ENCODE assay signal across 26 cellular contexts in genomic region chr2:191144217-191144616, GRCh38. TPM values are rescaled to one million over a fixed set of nuclear protein-coding genes. Genes with fewer than 3 reads are reported as not detected.
A peak's percentile ranks its signal among the peaks of the same experiment; 100 is the strongest.
DNase-seq lines count a peak whose midpoint lies in the region; ATAC-seq and TF ChIP-seq lines count a peak whose summit lies in the region.
"Had no signal": no experiment of that assay in that cellular context is flagged by ENCODE, and none has a peak within 500 bp of the region (broad histone marks: within the 10 kb centered on the region; RNA-seq: fewer than 3 reads in every experiment).

No MANE protein-coding gene starts in this region.

- peak overlapping the region in 2 of 3 donors; percentile 15 to 59 for H3K27ac Mint-ChIP-seq in CD4-positive, CD25-positive, alpha-beta regulatory T cell
- H3K27ac Mint-ChIP-seq in CD8-positive, alpha-beta T cell = peak overlapping the region; percentile 28
- H3K27ac Mint-ChIP-seq in activated CD8-positive, alpha-beta T cell treated with anti-CD3 and anti-CD28 coated beads, Interleukin-2, amount 10 ng/mL, durations not matched to agents 7 days and 5 days = no peak overlapping the region

- H3K36me3 ChIP-seq in CD4-positive, CD25-positive, alpha-beta regulatory T cell (ENCODE audit: control insufficient read depth, insufficient read depth, low read length) = peaks cover 42% of the 10 kb centered on the region
- peaks cover 35% of the 10 kb centered on the region for H3K36me3 ChIP-seq in CD8-positive, alpha-beta T cell (ENCODE audit: insufficient read depth, low read length)
- H3K36me3 ChIP-seq in PC-3 (ENCODE audit: low read depth, low read length) = no peaks in the 10 kb centered on the region
- H3K36me3 ChIP-seq: cardiac muscle cell, right atrium auricular region, upper lobe of left lung, WERI-Rb-1 had no signal

- peaks cover 11% of the 10 kb centered on the region for H3K4me1 ChIP-seq in CD4-positive, CD25-positive, alpha-beta regulatory T cell (ENCODE audit: control insufficient read depth, insufficient read depth, low read length, poor library complexity, severe bottlenecking)
- peaks cover 65% of the 10 kb centered on the region for H3K4me1 ChIP-seq in CD8-positive, alpha-beta T cell (ENCODE audit: insufficient read depth, low read length)
- no peaks in the 10 kb centered on the region for H3K4me1 ChIP-seq in PC-3 (ENCODE audit: insufficient read depth, low read length)
- H3K4me1 ChIP-seq: BLaER1 treated with 17β-estradiol and CSF1 and Interleukin-3, amounts not matched to agents 10 nM and 100 nM; right atrium auricular region; upper lobe of left lung had no signal

- ATAC-seq in CD4-positive, CD25-positive, alpha-beta regulatory T cell (ENCODE audit: low read depth in 2 of 2) = no peak
- ATAC-seq in CD8-positive, alpha-beta T cell = no peak
- no peak for ATAC-seq in activated CD8-positive, alpha-beta T cell treated with anti-CD3 and anti-CD28 coated beads, Interleukin-2, amount 10 ng/mL, durations not matched to agents 7 days and 5 days
- ATAC-seq in PC-3 = no peak
- ATAC-seq: Right ventricle myocardium inferior had no signal

- H3K4me3 Mint-ChIP-seq in CD4-positive, CD25-positive, alpha-beta regulatory T cell = peak overlapping the region in 2 of 4 donors; percentile 2 to 24
- peak overlapping the region; percentile 40 for H3K4me3 Mint-ChIP-seq in CD8-positive, alpha-beta T cell
- H3K4me3 Mint-ChIP-seq in activated CD8-positive, alpha-beta T cell treated with anti-CD3 and anti-CD28 coated beads, Interleukin-2, amount 10 ng/mL, durations not matched to agents 7 days and 5 days = peak overlapping the region; percentile 3

- intact Hi-C loops in CD8-positive, alpha-beta T cell (cut with DNase I, micrococcal nuclease) = no loop called here
- intact Hi-C loops in PC-3 (cut with micrococcal nuclease) = no loop called here

- peaks cover 26 to 61% (median 54%) of the 10 kb centered on the region in 4 donors for H3K4me1 Mint-ChIP-seq in CD4-positive, CD25-positive, alpha-beta regulatory T cell
- H3K4me1 Mint-ChIP-seq in CD8-positive, alpha-beta T cell (ENCODE audit: low read depth) = peaks cover 82% of the 10 kb centered on the region
- peaks cover 81% of the 10 kb centered on the region for H3K4me1 Mint-ChIP-seq in activated CD8-positive, alpha-beta T cell treated with anti-CD3 and anti-CD28 coated beads, Interleukin-2, amount 10 ng/mL, durations not matched to agents 7 days and 5 days (ENCODE audit: low read depth)

- H3K9me3 ChIP-seq in CD4-positive, CD25-positive, alpha-beta regulatory T cell (ENCODE audit: control insufficient read depth in 2 of 2, low read length in 2 of 2) = no peaks in the 10 kb centered on the region
- no peaks in the 10 kb centered on the region for H3K9me3 ChIP-seq in CD8-positive, alpha-beta T cell (ENCODE audit: low read length)
- H3K9me3 ChIP-seq in PC-3 (ENCODE audit: low read length) = no peaks in the 10 kb centered on the region
- H3K9me3 ChIP-seq: BLaER1 treated with 17β-estradiol and CSF1 and Interleukin-3, amounts not matched to agents 10 nM and 100 nM; right atrium auricular region; upper lobe of left lung had no signal

- H3K27me3 ChIP-seq in CD4-positive, CD25-positive, alpha-beta regulatory T cell (ENCODE audit: control insufficient read depth, insufficient read depth, low read length) = no peaks in the 10 kb centered on the region
- H3K27me3 ChIP-seq in CD8-positive, alpha-beta T cell (ENCODE audit: insufficient read depth, low read length) = no peaks in the 10 kb centered on the region
- no peaks in the 10 kb centered on the region for H3K27me3 ChIP-seq in PC-3 (ENCODE audit: low read length)
- H3K27me3 ChIP-seq: BLaER1 treated with 17β-estradiol and CSF1 and Interleukin-3, amounts not matched to agents 10 nM and 100 nM; right atrium auricular region; spleen; upper lobe of left lung had no signal

- H4K20me1 ChIP-seq in PC-3 (ENCODE audit: low read length) = no peaks in the 10 kb centered on the region
- H4K20me1 ChIP-seq: BLaER1 treated with 17β-estradiol and CSF1 and Interleukin-3, amounts not matched to agents 10 nM and 100 nM had no signal

- no peak overlapping the region for H3K27ac ChIP-seq in CD4-positive, CD25-positive, alpha-beta regulatory T cell (ENCODE audit: insufficient read depth, low read length, poor library complexity, severe bottlenecking)
- no peak overlapping the region for H3K27ac ChIP-seq in CD8-positive, alpha-beta T cell (ENCODE audit: low read depth, low read length)
- no peak overlapping the region for H3K27ac ChIP-seq in PC-3 (ENCODE audit: low read length)
- H3K27ac ChIP-seq: BLaER1 treated with 17β-estradiol and CSF1 and Interleukin-3, amounts not matched to agents 10 nM and 100 nM; cardiac muscle cell; coronary artery; HL-60; right atrium auricular region; spleen; upper lobe of left lung; WERI-Rb-1 had no signal

- POLR2A ChIA-PET in CD8-positive, alpha-beta T cell (lab: Charles Lee) = interaction anchor here (1.0 to 1.5 kb wide), 2 partner anchors 12 to 40 kb away, joined by 3 to 4 read pairs; no protein-coding TSS in a partner anchor
- POLR2A ChIA-PET in activated CD8-positive, alpha-beta T cell treated with anti-CD3 and anti-CD28 coated beads, Interleukin-2, amount 10 ng/mL, durations not matched to agents 7 days and 5 days (lab: Charles Lee) = no interaction called here
- POLR2A ChIA-PET in PC-3 (lab: Charles Lee; ENCODE audit: unreplicated experiment) = no interaction called here

- no peak for DNase-seq in CD4-positive, CD25-positive, alpha-beta regulatory T cell
- no peak for DNase-seq in CD8-positive, alpha-beta T cell
- DNase-seq in activated CD8-positive, alpha-beta T cell treated with anti-CD3 and anti-CD28 coated beads, Interleukin-2, amount 10 ng/mL, durations not matched to agents 7 days and 5 days = no peak
- DNase-seq in epithelial cell of esophagus (ENCODE audit: low read depth) (peak; percentile 41), NCI-H82 treated with DMSO at 0.1 percent for 48 hours (lab: John Stamatoyannopoulos, UW; ENCODE audit: unreplicated experiment) (no peak), PC-3 (no peak), medulla oblongata (ENCODE audit: extremely low spot score) (no peak)
- DNase-seq: activated CD4-positive, alpha-beta T cell treated with anti-CD3 and anti-CD28 coated beads, Interleukin-2, amount 50 U/mL, for 1 hour; activated naive CD4-positive, alpha-beta T cell treated with Interleukin-2 at 50 U/mL for 16 hours; aorta; Calu3; DND-41; effector memory CD4-positive, alpha-beta T cell; NCI-H1694; spleen; substantia nigra; T-helper 9 cell; upper lobe of left lung had no signal

- H3K36me3 Mint-ChIP-seq in CD4-positive, CD25-positive, alpha-beta regulatory T cell = peaks cover 56% of the 10 kb centered on the region
- H3K36me3 Mint-ChIP-seq in CD8-positive, alpha-beta T cell = peaks cover 82% of the 10 kb centered on the region
- H3K36me3 Mint-ChIP-seq in activated CD8-positive, alpha-beta T cell treated with anti-CD3 and anti-CD28 coated beads, Interleukin-2, amount 10 ng/mL, durations not matched to agents 7 days and 5 days (ENCODE audit: low read depth) = peaks cover 88% of the 10 kb centered on the region

- no peaks in the 10 kb centered on the region for H3F3A ChIP-seq in PC-3 (ENCODE audit: low read length, unreplicated experiment)

- no peaks in the 10 kb centered on the region for H3K27me3 Mint-ChIP-seq in CD4-positive, CD25-positive, alpha-beta regulatory T cell
- no peaks in the 10 kb centered on the region for H3K27me3 Mint-ChIP-seq in CD8-positive, alpha-beta T cell (ENCODE audit: low read depth)
- no peaks in the 10 kb centered on the region for H3K27me3 Mint-ChIP-seq in activated CD8-positive, alpha-beta T cell treated with anti-CD3 and anti-CD28 coated beads, Interleukin-2, amount 10 ng/mL, durations not matched to agents 7 days and 5 days (ENCODE audit: low read depth)

- H2AFZ ChIP-seq in PC-3 (ENCODE audit: low read length) = no peak overlapping the region

- H3K9me2 ChIP-seq in PC-3 (replicated peaks; ENCODE audit: low read length) = no peaks in the 10 kb centered on the region

- peaks cover 0 to 7% (median 0%) of the 10 kb centered on the region in 7 donors for H3K9me3 Mint-ChIP-seq in CD4-positive, CD25-positive, alpha-beta regulatory T cell
- no peaks in the 10 kb centered on the region for H3K9me3 Mint-ChIP-seq in CD8-positive, alpha-beta T cell
- H3K9me3 Mint-ChIP-seq in activated CD8-positive, alpha-beta T cell treated with anti-CD3 and anti-CD28 coated beads, Interleukin-2, amount 10 ng/mL, durations not matched to agents 7 days and 5 days (ENCODE audit: insufficient read depth) = peaks cover 4% of the 10 kb centered on the region

- no TSS peak for BruUV-seq in PC-3 (replicated peaks; lab: Mats Ljungman, UMichigan)

- CTCF ChIA-PET in CD8-positive, alpha-beta T cell (lab: Charles Lee) = interaction anchor here (1.4 to 3.2 kb wide), 3 partner anchors 11 to 96 kb away, joined by 4 to 21 read pairs (median 7); no protein-coding TSS in a partner anchor
- CTCF ChIA-PET in activated CD8-positive, alpha-beta T cell treated with anti-CD3 and anti-CD28 coated beads, Interleukin-2, amount 10 ng/mL, durations not matched to agents 7 days and 5 days (lab: Charles Lee) = interaction anchor here (0.9 to 3.1 kb wide), 6 partner anchors 11 to 103 kb away, joined by 3 to 20 read pairs (median 5); no protein-coding TSS in a partner anchor
- CTCF ChIA-PET in PC-3 (lab: Charles Lee) = no interaction called here

- TF ChIP-seq CTCF in CD8-positive, alpha-beta T cell (IDR thresholded peaks at IDR 0.05) = no peak
- TF ChIP-seq CTCF in epithelial cell of esophagus (IDR thresholded peaks at IDR 0.05; ENCODE audit: insufficient read depth, low read depth, low read length, missing control alignments) (no peak), PC-3 (conservative IDR thresholded peaks at IDR 0.05; ENCODE audit: low read depth, low read length) (no peak)

- H3K79me2 ChIP-seq in PC-3 (ENCODE audit: low read length) = no peaks in the 10 kb centered on the region

- H3K4me3 ChIP-seq in CD4-positive, CD25-positive, alpha-beta regulatory T cell (ENCODE audit: low read depth, low read length) = no peak overlapping the region
- no peak overlapping the region for H3K4me3 ChIP-seq in CD8-positive, alpha-beta T cell (ENCODE audit: low read depth, low read length)
- H3K4me3 ChIP-seq in epithelial cell of esophagus (ENCODE audit: low read length) (no peak overlapping the region), PC-3 (ENCODE audit: low read length) (no peak overlapping the region)
- H3K4me3 ChIP-seq: BLaER1 treated with 17β-estradiol and CSF1 and Interleukin-3, amounts not matched to agents 10 nM and 100 nM; cardiac muscle cell; coronary artery; lung; right atrium auricular region; spleen; upper lobe of left lung had no signal

- H3K4me2 ChIP-seq in PC-3 (ENCODE audit: low read length) = no peak overlapping the region
- H3K4me2 ChIP-seq: BLaER1 treated with 17β-estradiol and CSF1 and Interleukin-3, amounts not matched to agents 10 nM and 100 nM had no signal

- H3K9ac ChIP-seq in PC-3 (ENCODE audit: low read length) = no peak overlapping the region
- H3K9ac ChIP-seq: BLaER1 treated with 17β-estradiol and CSF1 and Interleukin-3, amounts not matched to agents 10 nM and 100 nM had no signal

RNA-seq across cellular contexts. Expression of gene STAT4, which starts 6.6 kb away (rescaled TPM):
- total RNA-seq in CD4-positive, CD25-positive, alpha-beta regulatory T cell = 60.0 TPM
- polyA plus RNA-seq in CD4-positive, CD25-positive, alpha-beta regulatory T cell = 10 to 100 TPM; 22.7 to 31.2 (median 26.5) TPM
- 100 to 1,000 TPM; 136 to 141 TPM for total RNA-seq in CD8-positive, alpha-beta T cell
- total RNA-seq in activated CD8-positive, alpha-beta T cell treated with anti-CD3 and anti-CD28 coated beads, Interleukin-2, amount 10 ng/mL, durations not matched to agents 7 days and 5 days = 100 to 1,000 TPM; 154 to 157 TPM
- 1.6 and 2.2 TPM in 2 replicates for total RNA-seq in PC-3 (2014; rRNA removed)

Comparison
In these comparisons a context has a peak if more than half of its experiments do, and no peak if none do; other contexts are left out.
1. RNA of gene STAT4, which starts 6.6 kb away (total RNA-seq): 154 to 157 TPM in activated CD8-positive, alpha-beta T cell treated with anti-CD3 and anti-CD28 coated beads, Interleukin-2, amount 10 ng/mL, durations not matched to agents 7 days and 5 days, 136 to 141 TPM in CD8-positive, alpha-beta T cell and 60.0 TPM in CD4-positive, CD25-positive, alpha-beta regulatory T cell (single experiment); 1.6 to 2.2 TPM in PC-3; every median in the first group is over 10 times any median in the second.